24 cellular contexts compared by ENCODE assay signal in genomic region chr20:60465439-60465838, GRCh38.
"Had no signal": no experiment of that assay in that cellular context is flagged by ENCODE, and none has a peak within 500 bp of the region (broad histone marks: within the 10 kb centered on the region; RNA-seq: fewer than 3 reads in every experiment).

No MANE protein-coding gene starts in this region.

- H3K36me3 ChIP-seq: esophagus squamous epithelium, gastrocnemius medialis, heart right ventricle, left lung, lower lobe of right lung had no signal

- H3K4me1 Mint-ChIP-seq: mesothelial cell of epicardium, naive B cell had no signal

- H3K27ac ChIP-seq: coronary artery, dorsolateral prefrontal cortex, esophagus squamous epithelium, gastrocnemius medialis, heart right ventricle, left lung, lower lobe of right lung had no signal

- H3K9me3 ChIP-seq: esophagus squamous epithelium, gastrocnemius medialis, left lung, lower lobe of right lung, mucosa of descending colon had no signal

- H3K27me3 ChIP-seq: esophagus squamous epithelium, gastrocnemius medialis, heart right ventricle, left lung had no signal

- H3K4me1 ChIP-seq: esophagus squamous epithelium, gastrocnemius medialis, heart right ventricle, left lung, lower lobe of right lung had no signal

- DNase-seq: dermis blood vessel endothelial cell; dorsolateral prefrontal cortex; effector CD4-positive, alpha-beta T cell; effector memory CD4-positive, alpha-beta T cell; esophagus squamous epithelium; foreskin fibroblast; foreskin melanocyte; gastrocnemius medialis; glutamatergic neuron; heart right ventricle; hippocampal formation; left cardiac atrium; left lung; left ventricle myocardium superior; lower lobe of right lung; mesenchymal stem cell; mucosa of descending colon; naive B cell had no signal

- H3K36me3 Mint-ChIP-seq: mesothelial cell of epicardium, naive B cell had no signal

- FAIRE-seq: colon, endothelial cell of umbilical vein, islet of Langerhans, keratinocyte had no signal

- H3K4me3 Mint-ChIP-seq: mesothelial cell of epicardium, naive B cell had no signal

- H3K4me3 ChIP-seq: coronary artery, dorsolateral prefrontal cortex, esophagus squamous epithelium, gastrocnemius medialis, heart right ventricle, left lung, lower lobe of right lung, mucosa of descending colon had no signal

- ATAC-seq: gastrocnemius medialis, heart right ventricle, left cardiac atrium, left ventricle myocardium superior, lower lobe of right lung, mucosa of descending colon had no signal

- H3K27ac Mint-ChIP-seq: mesothelial cell of epicardium had no signal

- H3K9me3 Mint-ChIP-seq: mesothelial cell of epicardium had no signal
